ENCODE assay signal across 24 cellular contexts in the genomic region with DNA sequence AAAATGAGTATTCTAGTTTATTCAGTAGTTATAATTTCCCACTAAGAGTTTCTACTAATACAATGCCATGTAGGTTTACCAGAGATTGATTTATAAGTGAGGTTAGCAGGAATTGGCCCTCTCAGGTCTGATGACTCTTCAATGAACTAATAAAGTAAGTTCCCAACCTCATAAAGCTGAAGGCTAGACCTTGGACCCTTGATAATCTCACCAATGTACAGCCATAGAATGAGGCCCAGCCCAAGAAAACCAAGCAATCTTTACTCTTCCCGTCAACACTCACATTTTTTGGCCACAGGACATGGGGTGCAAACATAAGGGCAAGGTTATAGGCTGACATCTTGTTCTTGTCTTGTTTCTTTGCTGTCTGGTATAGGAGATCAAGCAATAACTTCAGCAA.
"Had no signal": no experiment of that assay in that cellular context is flagged by ENCODE, and none has a peak within 500 bp of the region (broad histone marks: within the 10 kb centered on the region; RNA-seq: fewer than 3 reads in every experiment).

No MANE protein-coding gene starts in this region.

- H3K9me3 ChIP-seq: SJSA1 had no signal

- H3K36me3 ChIP-seq: brain microvascular endothelial cell had no signal

- ATAC-seq: activated CD4-positive, CD25-positive, alpha-beta regulatory T cell treated with anti-CD3 and anti-CD28 coated beads, Interleukin-2, amount 50 U/mL, for 24 hours; activated CD8-positive, alpha-beta T cell treated with anti-CD3 and anti-CD28 coated beads for 36 hours; SK-N-SH treated with all-trans-retinoic acid at 6 μM for 48 hours had no signal

- H3K4me1 ChIP-seq: SJSA1 had no signal

- DNase-seq: activated CD4-positive, alpha-beta T cell treated with anti-CD3 and anti-CD28 coated beads for 4 hours; activated CD8-positive, alpha-beta memory T cell treated with anti-CD3 and anti-CD28 coated beads, Interleukin-2, amount 50 U/mL, for 4 hours; activated CD8-positive, alpha-beta T cell treated with anti-CD3 and anti-CD28 coated beads for 36 hours; activated effector memory CD4-positive, alpha-beta T cell treated with anti-CD3 and anti-CD28 coated beads, Interleukin-2, amount 50 U/mL, for 16 hours; activated naive CD4-positive, alpha-beta T cell treated with Interleukin-2 at 50 U/mL for 16 hours; activated naive CD8-positive, alpha-beta T cell treated with anti-CD3 and anti-CD28 coated beads for 36 hours; brain microvascular endothelial cell; KG1; MV-4-11; NCI-H1105; NCI-H1436; NCI-H1694 treated with DMSO at 0.1 percent for 48 hours; NCI-H2029 treated with DMSO at 0.1 percent for 48 hours; NCI-H345; NCI-H510A; NCI-H526 treated with DMSO at 0.1 percent for 48 hours; NCI-H82; Right ventricle myocardium superior; SW 1271 had no signal

- H3K27me3 ChIP-seq: brain microvascular endothelial cell, cardiac muscle cell, SJSA1 had no signal

- H3K4me3 ChIP-seq: cardiac muscle cell, SJSA1 had no signal

- H3K27ac ChIP-seq: brain microvascular endothelial cell, cardiac muscle cell, RWPE1, SJSA1 had no signal
